In genomic region chr1:7084232-7084894, GRCh38 we compare ENCODE assay signal across 20 cellular contexts.
DNase-seq lines count a peak whose midpoint lies in the region; ATAC-seq and TF ChIP-seq lines count a peak whose summit lies in the region.
"Had no signal": no experiment of that assay in that cellular context is flagged by ENCODE, and none has a peak within 500 bp of the region (broad histone marks: within the 10 kb centered on the region; RNA-seq: fewer than 3 reads in every experiment).

No MANE protein-coding gene starts in this region.

- H3K27me3 ChIP-seq in right atrium auricular region (no peaks in the 10 kb centered on the region), WERI-Rb-1 (ENCODE audit: insufficient read depth, low read depth, severe bottlenecking) (no peaks in the 10 kb centered on the region), Peyer's patch (no peaks in the 10 kb centered on the region)

- no peak for TF ChIP-seq POLR2A in Peyer's patch (IDR thresholded peaks at IDR 0.05)

- no peak for ATAC-seq in Right ventricle myocardium inferior
- ATAC-seq: SK-N-SH treated with all-trans-retinoic acid at 6 μM for 48 hours had no signal

- intact Hi-C loops in Right ventricle myocardium inferior (cut with DNase I): no loop called here

- H3K4me1 ChIP-seq in right atrium auricular region (no peaks in the 10 kb centered on the region), Peyer's patch (no peaks in the 10 kb centered on the region)

- no peak overlapping the region for H3K27ac ChIP-seq in right atrium auricular region
- peak overlapping the region; percentile 14; the same call in 1 of the 2 replicates for H3K27ac ChIP-seq in WERI-Rb-1
- no peak overlapping the region for H3K27ac ChIP-seq in Peyer's patch
- H3K27ac ChIP-seq: GM23248, PC-9 had no signal

- TF ChIP-seq CTCF in right atrium auricular region (IDR thresholded peaks at IDR 0.05): no peak
- TF ChIP-seq CTCF in WERI-Rb-1 (IDR thresholded peaks at IDR 0.05; ENCODE audit: low read depth, low read length): no peak
- TF ChIP-seq CTCF in Peyer's patch (IDR thresholded peaks at IDR 0.05): no peak

- DNase-seq in Right ventricle myocardium inferior (ENCODE audit: missing footprints) (peak; percentile 68), right atrium auricular region (ENCODE audit: low spot score) (no peak), WERI-Rb-1 (peak; percentile 20), iPS-NIHi7 (ENCODE audit: extremely low spot score) (peak; percentile 48), Peyer's patch (no peak), globus pallidus (ENCODE audit: low spot score) (no peak), NCI-H2227 treated with DMSO at 0.1 percent for 48 hours (lab: John Stamatoyannopoulos, UW) (no peak), amniotic stem cell (lab: John Stamatoyannopoulos, UW) (no peak)
- DNase-seq: 8988T, AML-193, DMS79, GM23248, KG1, NCI-H1092, NCI-H1436 treated with DMSO at 0.1 percent for 48 hours, NCI-H1930, NCI-H446, NCI-H69, PC-9 had no signal

- H3K4me3 ChIP-seq in right atrium auricular region (no peak overlapping the region), WERI-Rb-1 (ENCODE audit: low read depth, low read length) (no peak overlapping the region), Peyer's patch (no peak overlapping the region)
- H3K4me3 ChIP-seq: GM23248, PC-9 had no signal

- no peaks in the 10 kb centered on the region for H3K36me3 ChIP-seq in right atrium auricular region
- H3K36me3 ChIP-seq in WERI-Rb-1: no peaks in the 10 kb centered on the region
- no peaks in the 10 kb centered on the region for H3K36me3 ChIP-seq in Peyer's patch

- peaks cover 0 to 5% of the 10 kb centered on the region in 2 donors for H3K9me3 ChIP-seq in right atrium auricular region
- H3K9me3 ChIP-seq in WERI-Rb-1 (ENCODE audit: severe bottlenecking): peaks cover 15% of the 10 kb centered on the region
- H3K9me3 ChIP-seq in Peyer's patch: no peaks in the 10 kb centered on the region

Comparison
In these comparisons a context has a peak if more than half of its experiments do, and no peak if none do; other contexts are left out.
1. DNase-seq: peak in Right ventricle myocardium inferior (single experiment), WERI-Rb-1 (single experiment) and iPS-NIHi7 (single experiment); none in right atrium auricular region (single experiment), Peyer's patch (0 of 3), globus pallidus (single experiment), NCI-H2227 treated with DMSO at 0.1 percent for 48 hours (single experiment) and amniotic stem cell (single experiment).